Comparison of ENCODE assay signal across 18 cellular contexts in the genomic region with DNA sequence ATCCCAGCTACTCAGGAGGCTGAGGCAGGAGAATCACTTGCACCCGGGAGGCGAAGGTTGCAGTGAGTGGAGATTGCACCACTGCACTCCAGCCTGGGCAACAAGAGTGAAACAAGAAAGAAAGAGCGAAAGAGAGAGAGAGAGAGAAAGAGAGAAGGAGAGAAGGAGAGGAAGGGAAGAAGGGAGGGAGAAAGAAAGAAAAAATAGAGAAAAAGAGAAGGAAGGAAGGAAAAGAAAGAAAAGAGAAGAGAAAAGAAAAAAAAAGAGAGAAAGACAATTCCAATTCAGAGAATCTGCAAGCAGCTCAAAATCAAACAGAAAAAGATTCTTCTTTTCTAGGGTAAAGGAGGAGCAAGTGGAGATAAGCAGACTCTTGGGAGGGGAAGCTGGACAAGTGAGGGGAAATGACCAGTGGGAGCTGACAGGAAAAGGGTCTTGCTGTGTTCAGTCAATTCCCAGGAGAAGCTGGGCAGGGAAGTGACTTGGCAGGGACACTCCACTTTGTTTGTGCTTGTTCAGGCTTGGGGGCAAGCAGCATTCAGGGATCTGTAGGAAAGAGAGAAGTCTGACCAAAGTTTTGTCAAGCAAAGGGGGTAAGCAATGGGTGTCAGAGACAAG. TPM values are rescaled to one million over a fixed set of nuclear protein-coding genes. Genes with fewer than 3 reads are reported as not detected.
DNase-seq lines count a peak whose midpoint lies in the region; ATAC-seq, FAIRE-seq and TF ChIP-seq lines count a peak whose summit lies in the region.
"Had no signal": no experiment of that assay in that cellular context is flagged by ENCODE, and none has a peak within 500 bp of the region (broad histone marks: within the 10 kb centered on the region; RNA-seq: fewer than 3 reads in every experiment).

No MANE protein-coding gene starts in this region.

- H2BK120ac ChIP-seq in mesenchymal stem cell (ENCODE audit: low read depth, low read length) = peak overlapping the region; percentile 71

- peak overlapping the region in 1 of 2 experiments; percentile 18 for H3K14ac ChIP-seq in mesenchymal stem cell (ENCODE audit: low read length in 2 of 2)

- H3K4me2 ChIP-seq in A549 = peak overlapping the region; percentile 70
- H3K4me2 ChIP-seq in astrocyte (ENCODE audit: low read length) = no peak overlapping the region
- H3K4me2 ChIP-seq in mesenchymal stem cell (ENCODE audit: low read length, poor library complexity, severe bottlenecking) = no peak overlapping the region

- TF ChIP-seq POLR2A in A549 (IDR thresholded peaks at IDR 0.05; ENCODE audit: low read length) = no peak

- no peak overlapping the region for H2BK15ac ChIP-seq in mesenchymal stem cell (ENCODE audit: low read depth, poor library complexity, severe bottlenecking)

- H3K18ac ChIP-seq in mesenchymal stem cell (ENCODE audit: low read depth in 1 of 2, low read length in 2 of 2) = peak overlapping the region in 1 of 2 experiments; percentile 19

- TF ChIP-seq CTCF in A549 (IDR thresholded peaks at IDR 0.05) (no peak), astrocyte (IDR thresholded peaks at IDR 0.05; ENCODE audit: insufficient read depth, low read depth, low read length) (no peak)

- H4K91ac ChIP-seq in mesenchymal stem cell (ENCODE audit: low read length) = peak overlapping the region; percentile 31

- H3K27me3 ChIP-seq in CD8-positive, alpha-beta memory T cell (ENCODE audit: insufficient read depth, low read length, poor library complexity, severe bottlenecking) = no peaks in the 10 kb centered on the region
- H3K27me3 ChIP-seq in astrocyte (ENCODE audit: insufficient read depth, low read length) = no peaks in the 10 kb centered on the region
- no peaks in the 10 kb centered on the region for H3K27me3 ChIP-seq in mesenchymal stem cell (ENCODE audit: control insufficient read depth in 1 of 2, insufficient read depth in 1 of 2, low read length in 2 of 2)
- peaks cover 14% of the 10 kb centered on the region for H3K27me3 ChIP-seq in H7 (ENCODE audit: control insufficient read depth, insufficient read depth, low read length)
- H3K27me3 ChIP-seq: BLaER1 treated with 17β-estradiol and CSF1 and Interleukin-3, amounts not matched to agents 10 nM and 100 nM had no signal

- H3K79me2 ChIP-seq in astrocyte (ENCODE audit: insufficient read depth, low read length) = peaks cover 24% of the 10 kb centered on the region
- H3K79me2 ChIP-seq: parathyroid adenoma had no signal

- peaks cover 0 to 8% (median 0%) of the 10 kb centered on the region in 3 donors for H3K36me3 Mint-ChIP-seq in CD8-positive, alpha-beta memory T cell
- H3K36me3 Mint-ChIP-seq in astrocyte (ENCODE audit: low read depth, unreplicated experiment) = peaks cover 3% of the 10 kb centered on the region
- H3K36me3 Mint-ChIP-seq: T-cell had no signal

- TF ChIP-seq EP300 in A549 (IDR thresholded peaks at IDR 0.05) = no peak

- H3K4me1 ChIP-seq in A549 (peaks cover 75% of the 10 kb centered on the region), astrocyte (ENCODE audit: insufficient read depth, low read length) (peaks cover 57% of the 10 kb centered on the region), mesenchymal stem cell (ENCODE audit: control insufficient read depth, insufficient read depth, low read depth, low read length) (peaks cover 33% of the 10 kb centered on the region)
- H3K4me1 ChIP-seq in CD8-positive, alpha-beta memory T cell (ENCODE audit: insufficient read depth, low read length) = peaks cover 30% of the 10 kb centered on the region

- H3K4ac ChIP-seq in mesenchymal stem cell (ENCODE audit: low read depth in 1 of 2, low read length in 2 of 2) = peak overlapping the region in 1 of 2 experiments; percentile 65

- H4K8ac ChIP-seq in mesenchymal stem cell (ENCODE audit: low read length) = peak overlapping the region; percentile 67

- peak overlapping the region in 1 of 7 donors; percentile 62 for H3K4me3 Mint-ChIP-seq in CD8-positive, alpha-beta memory T cell
- H3K4me3 Mint-ChIP-seq in astrocyte (ENCODE audit: unreplicated experiment) = no peak overlapping the region
- H3K4me3 Mint-ChIP-seq: activated naive CD4-positive, alpha-beta T cell treated with anti-CD3 and anti-CD28 coated beads, Interleukin-2, amount 10 ng/mL, durations not matched to agents 7 days and 5 days; T-cell had no signal

- no peak for TF ChIP-seq RAD21 in A549 (conservative IDR thresholded peaks at IDR 0.05 in 1 of 2, IDR thresholded peaks at IDR 0.05 in 1 of 2)

- peak overlapping the region; percentile 89 for H2AK5ac ChIP-seq in mesenchymal stem cell (ENCODE audit: low read length, severe bottlenecking)

- FAIRE-seq in A549 (lab: Jason Lieb, UNC) = no peak
- FAIRE-seq in astrocyte (lab: Jason Lieb, UNC) = no peak
- FAIRE-seq: H54 had no signal

- H2AFZ ChIP-seq in astrocyte (ENCODE audit: low read depth, low read length) (no peak overlapping the region), mesenchymal stem cell (ENCODE audit: low read depth, low read length) (no peak overlapping the region)

- H3K23ac ChIP-seq in mesenchymal stem cell (ENCODE audit: low read length in 2 of 2) = no peak overlapping the region

- CTCF ChIA-PET in A549 (lab: Yijun Ruan, JAX) = interaction anchor here (0.6 to 5.7 kb wide), 6 partner anchors 10 to 1801 kb away, joined by 3 to 48 read pairs (median 4); no protein-coding TSS in a partner anchor
- CTCF ChIA-PET in CD8-positive, alpha-beta memory T cell (lab: Charles Lee) = interaction anchor here (2.7 kb wide), 2 partner anchors 10 to 41 kb away, joined by 13 to 21 read pairs; no protein-coding TSS in a partner anchor

- H3K27ac ChIP-seq in A549 (peak overlapping the region; percentile 99), astrocyte (ENCODE audit: low read depth, low read length) (peak overlapping the region; percentile 13), mesenchymal stem cell (ENCODE audit: low read length, poor library complexity, severe bottlenecking) (peak overlapping the region; percentile 100)
- no peak overlapping the region for H3K27ac ChIP-seq in CD8-positive, alpha-beta memory T cell (ENCODE audit: low read depth, low read length)
- H3K27ac ChIP-seq: BLaER1 treated with 17β-estradiol and CSF1 and Interleukin-3, amounts not matched to agents 10 nM and 100 nM had no signal

- H2BK12ac ChIP-seq in mesenchymal stem cell (ENCODE audit: low read length in 2 of 2) = peak overlapping the region; percentile 75 to 93

- H3K4me1 Mint-ChIP-seq in CD8-positive, alpha-beta memory T cell = peaks cover 19 to 39% (median 21%) of the 10 kb centered on the region in 3 donors
- peaks cover 52% of the 10 kb centered on the region for H3K4me1 Mint-ChIP-seq in astrocyte (ENCODE audit: low read depth, unreplicated experiment)

- no peaks in the 10 kb centered on the region for H3K36me3 ChIP-seq in CD8-positive, alpha-beta memory T cell (ENCODE audit: insufficient read depth, low read length)
- H3K36me3 ChIP-seq in astrocyte (ENCODE audit: insufficient read depth, low read length) = no peaks in the 10 kb centered on the region
- no peaks in the 10 kb centered on the region for H3K36me3 ChIP-seq in mesenchymal stem cell (ENCODE audit: control insufficient read depth in 1 of 2, insufficient read depth in 2 of 2, low read depth in 1 of 2, low read length in 2 of 2)
- H3K36me3 ChIP-seq in H7 (replicated peaks; ENCODE audit: control insufficient read depth, insufficient read depth, low read length) = no peaks in the 10 kb centered on the region
- H3K36me3 ChIP-seq: BLaER1 treated with 17β-estradiol and CSF1 and Interleukin-3, amounts not matched to agents 10 nM and 100 nM had no signal

- no peaks in the 10 kb centered on the region for H3K9me3 Mint-ChIP-seq in CD8-positive, alpha-beta memory T cell
- H3K9me3 Mint-ChIP-seq in astrocyte (ENCODE audit: unreplicated experiment) = no peaks in the 10 kb centered on the region
- H3K9me3 Mint-ChIP-seq: activated naive CD4-positive, alpha-beta T cell treated with anti-CD3 and anti-CD28 coated beads, Interleukin-2, amount 10 ng/mL, durations not matched to agents 7 days and 5 days; T-cell had no signal

- peaks cover 5% of the 10 kb centered on the region for H3K79me1 ChIP-seq in mesenchymal stem cell (replicated peaks; ENCODE audit: low read length, poor library complexity, severe bottlenecking)

- 80% methylated on average over 3 of the region's 3 CpGs for WGBS in A549 (ENCODE audit: missing lambda C conversion rate)
- 96% methylated on average over 3 of the region's 3 CpGs for WGBS in mesenchymal stem cell

- no peak for DNase-seq in A549 (ENCODE audit: low read depth in 1 of 2, low spot score in 1 of 2)
- no peak for DNase-seq in CD8-positive, alpha-beta memory T cell
- DNase-seq in astrocyte (ENCODE audit: low read depth) = no peak
- no peak for DNase-seq in mesenchymal stem cell
- DNase-seq in H7 = no peak
- no peak for DNase-seq in stimulated activated CD8-positive, alpha-beta memory T cell treated with anti-CD3 and anti-CD28 coated beads, Interleukin-4, amount 100 ng/mL, for 48 hours
- no peak for DNase-seq in NCI-H1417 treated with DMSO at 0.1 percent for 48 hours (lab: John Stamatoyannopoulos, UW)
- DNase-seq: activated naive CD4-positive, alpha-beta T cell treated with anti-CD3 and anti-CD28 coated beads, Interleukin-2, amount 10 ng/mL, durations not matched to agents 7 days and 5 days; mesendoderm; NCI-H2227 treated with DMSO at 0.1 percent for 48 hours; T-cell had no signal

- POLR2A ChIA-PET in A549 (lab: Yijun Ruan, JAX) = no interaction called here
- POLR2A ChIA-PET in CD8-positive, alpha-beta memory T cell (lab: Charles Lee) = no interaction called here

- H3K27me3 Mint-ChIP-seq in CD8-positive, alpha-beta memory T cell = no peaks in the 10 kb centered on the region
- H3K27me3 Mint-ChIP-seq in astrocyte (ENCODE audit: low read depth, unreplicated experiment) = no peaks in the 10 kb centered on the region
- H3K27me3 Mint-ChIP-seq: T-cell had no signal

- no peak overlapping the region for H3K4me3 ChIP-seq in A549
- no peak overlapping the region for H3K4me3 ChIP-seq in CD8-positive, alpha-beta memory T cell (ENCODE audit: low read length)
- H3K4me3 ChIP-seq in astrocyte (ENCODE audit: insufficient read depth, low read depth, low read length) = no peak overlapping the region
- no peak overlapping the region for H3K4me3 ChIP-seq in mesenchymal stem cell (ENCODE audit: insufficient read depth in 1 of 2, low read depth in 1 of 2, low read length in 2 of 2)
- no peak overlapping the region for H3K4me3 ChIP-seq in H7 (ENCODE audit: insufficient read depth, low read depth, low read length)
- H3K4me3 ChIP-seq: BLaER1 treated with 17β-estradiol and CSF1 and Interleukin-3, amounts not matched to agents 10 nM and 100 nM had no signal

- H4K20me1 ChIP-seq in astrocyte (ENCODE audit: insufficient read depth, low read length) = peaks cover 4% of the 10 kb centered on the region

- no peaks in the 10 kb centered on the region for H3K9me3 ChIP-seq in A549
- H3K9me3 ChIP-seq in CD8-positive, alpha-beta memory T cell (ENCODE audit: low read length) = no peaks in the 10 kb centered on the region
- no peaks in the 10 kb centered on the region for H3K9me3 ChIP-seq in astrocyte (ENCODE audit: insufficient read depth, low read depth, low read length)
- no peaks in the 10 kb centered on the region for H3K9me3 ChIP-seq in mesenchymal stem cell (ENCODE audit: control insufficient read depth, low read length)
- H3K9me3 ChIP-seq: BLaER1 treated with 17β-estradiol and CSF1 and Interleukin-3, amounts not matched to agents 10 nM and 100 nM had no signal

- H3K9ac ChIP-seq in astrocyte (ENCODE audit: low read length) (no peak overlapping the region), mesenchymal stem cell (ENCODE audit: low read length) (peak overlapping the region; percentile 61)
- H3K9ac ChIP-seq: BLaER1 treated with 17β-estradiol and CSF1 and Interleukin-3, amounts not matched to agents 10 nM and 100 nM; parathyroid adenoma had no signal

- H3K27ac Mint-ChIP-seq in CD8-positive, alpha-beta memory T cell = peak overlapping the region in 6 of 8 donors; percentile 11 to 94 (median 64)
- H3K27ac Mint-ChIP-seq in astrocyte (ENCODE audit: unreplicated experiment) = peak overlapping the region; percentile 93
- H3K27ac Mint-ChIP-seq: activated naive CD4-positive, alpha-beta T cell treated with anti-CD3 and anti-CD28 coated beads, Interleukin-2, amount 10 ng/mL, durations not matched to agents 7 days and 5 days had no signal

- no peak overlapping the region for H2BK5ac ChIP-seq in mesenchymal stem cell (ENCODE audit: low read depth, low read length, poor library complexity, severe bottlenecking)

- ATAC-seq in A549 (no peak), GM21723 (IDR thresholded peaks at IDR 0.05; ENCODE audit: unreplicated experiment) (no peak)
- ATAC-seq: T-cell had no signal

RNA-seq across cellular contexts. Expression of a gene that starts 3.6 kb away (rescaled TPM):
- polyA plus RNA-seq in A549 (2011; rRNA removed) (199 and 217 TPM in 2 replicates), A549 (2017; fragmentation: RNase III; extraction: RNeasy Plus Mini Kit Qiagen cat#74134 plus additional on column Dnase treatment) (285 to 327 TPM (median 300 TPM) in 3 replicates)
- 132 and 138 TPM in 2 replicates for polyA plus RNA-seq in A549 (2012; cell fraction: cytosol; rRNA removed)
- 115 and 134 TPM in 2 replicates for polyA plus RNA-seq in A549 (2012; cell fraction: nucleus; rRNA removed)
- polyA minus RNA-seq in A549 (2011; rRNA and poly(A)+ RNA removed) = 153 and 163 TPM in 2 replicates
- total RNA-seq in CD8-positive, alpha-beta memory T cell = 10 to 100 TPM; 79.8 to 82.9 TPM
- 252 TPM for polyA plus RNA-seq in CD8-positive, alpha-beta memory T cell
- total RNA-seq in astrocyte = 340 and 391 TPM in 2 replicates
- polyA plus RNA-seq in mesenchymal stem cell (2013, experiment 1 of 2) = 247 TPM
- polyA plus RNA-seq in mesenchymal stem cell (2013, experiment 2 of 2) = 249 TPM
- total RNA-seq in H7 (2014; rRNA removed; shearing (Covaris generic)) = 46.8 and 60.4 TPM in 2 replicates

RNA-seq across cellular contexts. Expression of a gene that starts 43.3 kb away (rescaled TPM):
- polyA plus RNA-seq in A549 (2011; rRNA removed) = 1.5 and 2.4 TPM in 2 replicates
- 0.13 and 0.25 TPM in 2 replicates for polyA plus RNA-seq in A549 (2012; cell fraction: cytosol; rRNA removed)
- 1.5 and 2.3 TPM in 2 replicates for polyA plus RNA-seq in A549 (2012; cell fraction: nucleus; rRNA removed)
- polyA plus RNA-seq in A549 (2017; fragmentation: RNase III; extraction: RNeasy Plus Mini Kit Qiagen cat#74134 plus additional on column Dnase treatment) = 0.20 to 0.51 TPM (median 0.39 TPM) in 3 replicates
- 0.87 and 1.5 TPM in 2 replicates for polyA minus RNA-seq in A549 (2011; rRNA and poly(A)+ RNA removed)
- not detected for total RNA-seq in CD8-positive, alpha-beta memory T cell
- not detected for polyA plus RNA-seq in CD8-positive, alpha-beta memory T cell
- not detected in 2 replicates for total RNA-seq in astrocyte
- polyA plus RNA-seq in mesenchymal stem cell (2013, experiment 1 of 2) = not detected
- 0.08 TPM for polyA plus RNA-seq in mesenchymal stem cell (2013, experiment 2 of 2)
- total RNA-seq in H7 (2014; rRNA removed; shearing (Covaris generic)) = not detected in 2 replicates
- total RNA-seq: cerebellum, G401, HT1080 had no signal
